In genomic region chr2:55567298-55567697, GRCh38 we compare ENCODE assay signal across 24 cellular contexts. TPM values are rescaled to one million over a fixed set of nuclear protein-coding genes. Genes with fewer than 3 reads are reported as not detected.
DNase-seq lines count a peak whose midpoint lies in the region; ATAC-seq, FAIRE-seq and TF ChIP-seq lines count a peak whose summit lies in the region.
"Had no signal": no experiment of that assay in that cellular context is flagged by ENCODE, and none has a peak within 500 bp of the region (broad histone marks: within the 10 kb centered on the region; RNA-seq: fewer than 3 reads in every experiment).

No MANE protein-coding gene starts in this region.

- DNase-seq in activated CD8-positive, alpha-beta T cell treated with anti-CD3 and anti-CD28 coated beads for 36 hours: no peak
- no peak for DNase-seq in activated CD8-positive, alpha-beta T cell treated with anti-CD3 and anti-CD28 coated beads, Interleukin-2, amount 10 ng/mL, durations not matched to agents 7 days and 5 days
- peak; percentile 7 for DNase-seq in EH (ENCODE audit: low read depth)
- peak; percentile 14 for DNase-seq in amniotic epithelial cell (ENCODE audit: low read depth)
- no peak for DNase-seq in naive thymus-derived CD8-positive, alpha-beta T cell
- DNase-seq in HTR-8/SVneo (ENCODE audit: insufficient read length, low spot score): no peak
- DNase-seq in stimulated activated naive CD8-positive, alpha-beta T cell treated with anti-CD3 and anti-CD28 coated beads, Interleukin-15, Interleukin-2, amounts not matched to agents 100 U/mL and 50 U/mL, for 24 hours: no peak
- DNase-seq in stimulated activated CD4-positive, alpha-beta T cell treated with anti-CD3 and anti-CD28 coated beads, Interleukin-2, amount 100 ng/mL, for 48 hours: no peak
- DNase-seq: activated CD4-positive, alpha-beta T cell treated with anti-CD3 and anti-CD28 coated beads for 1 hour; brain microvascular endothelial cell; cortex of kidney; endodermal cell; H7; NCI-H1092 treated with DMSO at 0.1 percent for 48 hours; NCI-H187 treated with DMSO at 0.1 percent for 48 hours; NCI-H526; ovary; right cardiac atrium; SJCRH30; upper lobe of left lung had no signal

- FAIRE-seq in HTR-8/SVneo (lab: Jason Lieb, UNC): no peak
- FAIRE-seq: GM12891, RCC 7860 had no signal

- peak overlapping the region; percentile 58 for H3K27ac Mint-ChIP-seq in activated CD8-positive, alpha-beta T cell treated with anti-CD3 and anti-CD28 coated beads for 36 hours
- H3K27ac Mint-ChIP-seq in activated CD8-positive, alpha-beta T cell treated with anti-CD3 and anti-CD28 coated beads, Interleukin-2, amount 10 ng/mL, durations not matched to agents 7 days and 5 days: no peak overlapping the region
- H3K27ac Mint-ChIP-seq in naive thymus-derived CD8-positive, alpha-beta T cell: peak overlapping the region; percentile 40 to 92 (median 71)
- H3K27ac Mint-ChIP-seq: endodermal cell, mesothelial cell of epicardium, nephron had no signal

- H3K36me3 Mint-ChIP-seq in activated CD8-positive, alpha-beta T cell treated with anti-CD3 and anti-CD28 coated beads for 36 hours (ENCODE audit: low read depth): peaks cover 38% of the 10 kb centered on the region
- H3K36me3 Mint-ChIP-seq in activated CD8-positive, alpha-beta T cell treated with anti-CD3 and anti-CD28 coated beads, Interleukin-2, amount 10 ng/mL, durations not matched to agents 7 days and 5 days (ENCODE audit: low read depth): peaks cover 52% of the 10 kb centered on the region
- peaks cover 14 to 64% (median 37%) of the 10 kb centered on the region in 3 donors for H3K36me3 Mint-ChIP-seq in naive thymus-derived CD8-positive, alpha-beta T cell

- CTCF ChIA-PET in activated CD8-positive, alpha-beta T cell treated with anti-CD3 and anti-CD28 coated beads for 36 hours (lab: Charles Lee): no interaction called here
- CTCF ChIA-PET in activated CD8-positive, alpha-beta T cell treated with anti-CD3 and anti-CD28 coated beads, Interleukin-2, amount 10 ng/mL, durations not matched to agents 7 days and 5 days (lab: Charles Lee): no interaction called here

- no peak for TF ChIP-seq CTCF in activated CD8-positive, alpha-beta T cell treated with anti-CD3 and anti-CD28 coated beads for 36 hours (IDR thresholded peaks at IDR 0.05)

- POLR2A ChIA-PET in activated CD8-positive, alpha-beta T cell treated with anti-CD3 and anti-CD28 coated beads for 36 hours (lab: Charles Lee): no interaction called here
- POLR2A ChIA-PET in activated CD8-positive, alpha-beta T cell treated with anti-CD3 and anti-CD28 coated beads, Interleukin-2, amount 10 ng/mL, durations not matched to agents 7 days and 5 days (lab: Charles Lee): interaction anchor here (0.7 kb wide), 1 partner anchor 339 kb away, joined by 3 read pairs; no protein-coding TSS in a partner anchor
- POLR2A ChIA-PET in naive thymus-derived CD8-positive, alpha-beta T cell (lab: Charles Lee): no interaction called here

- H3K9me3 Mint-ChIP-seq in activated CD8-positive, alpha-beta T cell treated with anti-CD3 and anti-CD28 coated beads for 36 hours: peaks cover 1% of the 10 kb centered on the region
- H3K9me3 Mint-ChIP-seq in activated CD8-positive, alpha-beta T cell treated with anti-CD3 and anti-CD28 coated beads, Interleukin-2, amount 10 ng/mL, durations not matched to agents 7 days and 5 days (ENCODE audit: insufficient read depth): peaks cover 3% of the 10 kb centered on the region
- peaks cover 0 to 5% (median 2%) of the 10 kb centered on the region in 9 donors for H3K9me3 Mint-ChIP-seq in naive thymus-derived CD8-positive, alpha-beta T cell

- H3K4me1 Mint-ChIP-seq in activated CD8-positive, alpha-beta T cell treated with anti-CD3 and anti-CD28 coated beads for 36 hours (ENCODE audit: low read depth): peaks cover 21% of the 10 kb centered on the region
- H3K4me1 Mint-ChIP-seq in activated CD8-positive, alpha-beta T cell treated with anti-CD3 and anti-CD28 coated beads, Interleukin-2, amount 10 ng/mL, durations not matched to agents 7 days and 5 days (ENCODE audit: low read depth): peaks cover 18% of the 10 kb centered on the region
- H3K4me1 Mint-ChIP-seq in naive thymus-derived CD8-positive, alpha-beta T cell: peaks cover 13 to 35% (median 22%) of the 10 kb centered on the region in 4 donors
- H3K4me1 Mint-ChIP-seq: endodermal cell, mesothelial cell of epicardium, nephron had no signal

- no peak overlapping the region for H3K4me3 Mint-ChIP-seq in activated CD8-positive, alpha-beta T cell treated with anti-CD3 and anti-CD28 coated beads for 36 hours
- H3K4me3 Mint-ChIP-seq in activated CD8-positive, alpha-beta T cell treated with anti-CD3 and anti-CD28 coated beads, Interleukin-2, amount 10 ng/mL, durations not matched to agents 7 days and 5 days: no peak overlapping the region
- peak overlapping the region in 6 of 10 donors; percentile 24 to 60 (median 52) for H3K4me3 Mint-ChIP-seq in naive thymus-derived CD8-positive, alpha-beta T cell
- H3K4me3 Mint-ChIP-seq: endodermal cell, mesothelial cell of epicardium, nephron had no signal

- no peak for ATAC-seq in activated CD8-positive, alpha-beta T cell treated with anti-CD3 and anti-CD28 coated beads for 36 hours
- no peak for ATAC-seq in activated CD8-positive, alpha-beta T cell treated with anti-CD3 and anti-CD28 coated beads, Interleukin-2, amount 10 ng/mL, durations not matched to agents 7 days and 5 days
- ATAC-seq in naive thymus-derived CD8-positive, alpha-beta T cell: no peak
- ATAC-seq in stimulated activated naive CD8-positive, alpha-beta T cell treated with anti-CD3 and anti-CD28 coated beads, Interleukin-15, Interleukin-2, amounts not matched to agents 100 U/mL and 50 U/mL, for 24 hours: no peak
- ATAC-seq: right cardiac atrium had no signal

- intact Hi-C loops in activated CD8-positive, alpha-beta T cell treated with anti-CD3 and anti-CD28 coated beads for 36 hours (cut with micrococcal nuclease): no loop called here

- H3K27me3 Mint-ChIP-seq in activated CD8-positive, alpha-beta T cell treated with anti-CD3 and anti-CD28 coated beads for 36 hours: no peaks in the 10 kb centered on the region
- H3K27me3 Mint-ChIP-seq in activated CD8-positive, alpha-beta T cell treated with anti-CD3 and anti-CD28 coated beads, Interleukin-2, amount 10 ng/mL, durations not matched to agents 7 days and 5 days (ENCODE audit: low read depth): no peaks in the 10 kb centered on the region
- H3K27me3 Mint-ChIP-seq in naive thymus-derived CD8-positive, alpha-beta T cell: no peaks in the 10 kb centered on the region

RNA-seq across cellular contexts. Expression of gene CFAP36, which starts 47.8 kb away (rescaled TPM):
- 10 to 100 TPM; 28.8 to 29.1 TPM for total RNA-seq in activated CD8-positive, alpha-beta T cell treated with anti-CD3 and anti-CD28 coated beads for 36 hours
- 10 to 100 TPM; 15.3 to 17.6 TPM for total RNA-seq in activated CD8-positive, alpha-beta T cell treated with anti-CD3 and anti-CD28 coated beads, Interleukin-2, amount 10 ng/mL, durations not matched to agents 7 days and 5 days
- 10 to 100 TPM; 39.8 to 40.0 TPM for total RNA-seq in naive thymus-derived CD8-positive, alpha-beta T cell
- polyA plus RNA-seq in naive thymus-derived CD8-positive, alpha-beta T cell: 10 to 100 TPM; 26.1 to 35.6 (median 27.8) TPM

RNA-seq across cellular contexts. Expression of gene PPP4R3B, which starts 50.1 kb away (rescaled TPM):
- total RNA-seq in activated CD8-positive, alpha-beta T cell treated with anti-CD3 and anti-CD28 coated beads for 36 hours: 10 to 100 TPM; 70.5 to 80.6 TPM
- total RNA-seq in activated CD8-positive, alpha-beta T cell treated with anti-CD3 and anti-CD28 coated beads, Interleukin-2, amount 10 ng/mL, durations not matched to agents 7 days and 5 days: 10 to 100 TPM; 67.6 to 68.2 TPM
- total RNA-seq in naive thymus-derived CD8-positive, alpha-beta T cell: 100 to 1,000 TPM; 117 to 118 TPM
- polyA plus RNA-seq in naive thymus-derived CD8-positive, alpha-beta T cell: 10 to 100 TPM; 59.2 to 75.2 (median 66.3) TPM

Comparison
In these comparisons a context has a peak if more than half of its experiments do, and no peak if none do; other contexts are left out.
1. DNase-seq: peak in EH (single experiment) and amniotic epithelial cell (single experiment); none in activated CD8-positive, alpha-beta T cell treated with anti-CD3 and anti-CD28 coated beads for 36 hours (single experiment), activated CD8-positive, alpha-beta T cell treated with anti-CD3 and anti-CD28 coated beads, Interleukin-2, amount 10 ng/mL, durations not matched to agents 7 days and 5 days (single experiment), naive thymus-derived CD8-positive, alpha-beta T cell (0 of 10), HTR-8/SVneo (single experiment), stimulated activated naive CD8-positive, alpha-beta T cell treated with anti-CD3 and anti-CD28 coated beads, Interleukin-15, Interleukin-2, amounts not matched to agents 100 U/mL and 50 U/mL, for 24 hours (single experiment) and stimulated activated CD4-positive, alpha-beta T cell treated with anti-CD3 and anti-CD28 coated beads, Interleukin-2, amount 100 ng/mL, for 48 hours (0 of 2).
2. H3K4me3 Mint-ChIP-seq: peak in naive thymus-derived CD8-positive, alpha-beta T cell (6 of 10); none in activated CD8-positive, alpha-beta T cell treated with anti-CD3 and anti-CD28 coated beads for 36 hours (single experiment) and activated CD8-positive, alpha-beta T cell treated with anti-CD3 and anti-CD28 coated beads, Interleukin-2, amount 10 ng/mL, durations not matched to agents 7 days and 5 days (single experiment).